Comparison of ENCODE assay signal across 8 cellular contexts in the genomic region with DNA sequence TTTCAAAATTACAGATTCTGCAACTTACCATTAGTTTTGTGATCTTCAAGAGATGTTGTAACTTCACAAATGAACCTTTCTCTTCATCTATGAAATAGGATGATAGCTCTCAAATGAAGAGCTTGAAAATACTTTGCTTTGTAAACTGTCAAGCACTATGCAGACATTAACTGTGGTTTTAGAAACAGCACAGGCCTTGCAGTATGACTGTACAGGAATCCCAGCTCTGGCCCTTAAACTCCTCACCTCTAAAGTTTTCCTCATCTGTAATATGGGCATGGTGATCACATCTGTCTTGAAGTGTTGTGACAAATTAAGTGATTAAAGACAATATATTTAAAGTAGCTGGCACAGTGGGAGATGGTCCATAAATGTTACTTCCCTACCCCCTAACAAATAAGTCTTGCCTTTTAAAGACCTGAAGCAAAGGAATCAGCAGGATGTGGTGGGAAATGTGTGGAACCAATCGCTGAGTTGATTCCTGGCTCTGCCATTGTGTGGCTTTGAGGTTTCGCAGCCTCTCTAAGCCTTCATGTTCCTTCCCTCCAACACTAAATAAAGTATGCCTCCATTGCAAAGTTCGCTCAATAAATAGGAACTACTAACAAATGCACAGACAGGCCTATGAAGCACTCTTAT. TPM values are rescaled to one million over a fixed set of nuclear protein-coding genes. Genes with fewer than 3 reads are reported as not detected.
DNase-seq lines count a peak whose midpoint lies in the region; ATAC-seq, FAIRE-seq and TF ChIP-seq lines count a peak whose summit lies in the region.

No MANE protein-coding gene starts in this region.

- H3K27me3 Mint-ChIP-seq in MCF 10A (ENCODE audit: insufficient read depth, unreplicated experiment), result no peaks in the 10 kb centered on the region
- H3K27me3 Mint-ChIP-seq in activated B cell treated with CpG ODN at 0.5 μM for 24 hours, result no peaks in the 10 kb centered on the region

- no peaks in the 10 kb centered on the region for H3K79me2 ChIP-seq in HepG2 (ENCODE audit: insufficient read depth, low read length)

- ATAC-seq in activated B cell treated with CpG ODN at 0.5 μM for 24 hours (ENCODE audit: low read depth), result peak; percentile 1
- no peak for ATAC-seq in HepG2
- no peak for ATAC-seq in upper lobe of right lung
- no peak for ATAC-seq in GM18519 (IDR thresholded peaks at IDR 0.05; ENCODE audit: low FRiP score, unreplicated experiment)
- no peak for ATAC-seq in GM21360 (IDR thresholded peaks at IDR 0.05; ENCODE audit: unreplicated experiment)

- H3K9me3 Mint-ChIP-seq in MCF 10A (ENCODE audit: unreplicated experiment) (no peaks in the 10 kb centered on the region), activated B cell treated with CpG ODN at 0.5 μM for 24 hours (no peaks in the 10 kb centered on the region)

- in situ Hi-C loops in HepG2 (cut with HindIII; ENCODE audit: extremely low pct_ligation_motif_present, low pct_unique_long_range_greater_than_20kb), result no loop called here

- H3K36me3 ChIP-seq in breast epithelium, result no peaks in the 10 kb centered on the region
- H3K36me3 ChIP-seq in HepG2 (replicated peaks in 1 of 2; ENCODE audit: control insufficient read depth in 1 of 2, insufficient read depth in 2 of 2, low read length in 2 of 2), result no peaks in the 10 kb centered on the region
- no peaks in the 10 kb centered on the region for H3K36me3 ChIP-seq in upper lobe of right lung

- H3K9me3 ChIP-seq in breast epithelium, result no peaks in the 10 kb centered on the region
- no peaks in the 10 kb centered on the region for H3K9me3 ChIP-seq in HepG2 (ENCODE audit: low read length)
- no peaks in the 10 kb centered on the region for H3K9me3 ChIP-seq in upper lobe of right lung

- no peaks in the 10 kb centered on the region for H3K27me3 ChIP-seq in breast epithelium
- no peaks in the 10 kb centered on the region for H3K27me3 ChIP-seq in HepG2 (ENCODE audit: control insufficient read depth in 1 of 2, insufficient read depth in 2 of 2, low read length in 2 of 2)
- no peaks in the 10 kb centered on the region for H3K27me3 ChIP-seq in upper lobe of right lung

- H3K4me2 ChIP-seq in HepG2 (ENCODE audit: low read depth, low read length), result peak overlapping the region; percentile 44; the same call in 1 of the 2 replicates

- TF ChIP-seq CTCF in breast epithelium (IDR thresholded peaks at IDR 0.05) (no peak), MCF 10A (IDR thresholded peaks at IDR 0.05; ENCODE audit: unreplicated experiment) (no peak), activated B cell treated with CpG ODN at 0.5 μM for 24 hours (IDR thresholded peaks at IDR 0.05) (no peak), HepG2 (CRISPR knock-in tag; IDR thresholded peaks at IDR 0.05) (no peak), upper lobe of right lung (IDR thresholded peaks at IDR 0.05) (no peak)

- BruUV-seq in MCF 10A (replicated peaks; lab: Mats Ljungman, UMichigan), result no TSS peak
- BruUV-seq in HepG2 (replicated peaks; lab: Mats Ljungman, UMichigan), result no TSS peak

- no peak for TF ChIP-seq EP300 in HepG2 (IDR thresholded peaks at IDR 0.05; ENCODE audit: low read depth in 2 of 2, low read length in 2 of 2)
- TF ChIP-seq EP300 in HepG2 (CRISPR knock-in tag; IDR thresholded peaks at IDR 0.05; ENCODE audit: borderline replicate concordance), result no peak

- DNase-seq in breast epithelium (ENCODE audit: low spot score in 2 of 2) (no peak), MCF 10A (ENCODE audit: unreplicated experiment) (no peak), activated B cell treated with CpG ODN at 0.5 μM for 24 hours (no peak), HepG2 (ENCODE audit: low spot score) (no peak), upper lobe of right lung (no peak), NCI-H526 treated with DMSO at 0.1 percent for 48 hours (lab: John Stamatoyannopoulos, UW) (no peak)

- H3K4me1 Mint-ChIP-seq in MCF 10A (ENCODE audit: insufficient read depth, unreplicated experiment) (peaks cover 11% of the 10 kb centered on the region), activated B cell treated with CpG ODN at 0.5 μM for 24 hours (peaks cover 59% of the 10 kb centered on the region)

- 89% methylated on average over 3 of the region's 3 CpGs for WGBS in HepG2 (ENCODE audit: low lambda C conversion rate)

- FAIRE-seq in HepG2 (lab: Jason Lieb, UNC), result no peak

- CTCF ChIA-PET in MCF 10A (lab: Yijun Ruan, JAX), result interaction anchor here (0.6 to 6.8 kb wide), 5 partner anchors 8 to 61 kb away, joined by 3 to 77 read pairs (median 5); no protein-coding TSS in a partner anchor
- CTCF ChIA-PET in activated B cell treated with CpG ODN at 0.5 μM for 24 hours (lab: Charles Lee), result interaction anchor here (1.2 to 5.2 kb wide), 6 partner anchors 9 to 129 kb away, joined by 4 to 31 read pairs (median 6); a partner anchor contains a TSS
- CTCF ChIA-PET in HepG2 (lab: Yijun Ruan, JAX; ENCODE audit: low intra/inter-chr PET ratio, low total read pairs), result no interaction called here

- H3K27ac ChIP-seq in breast epithelium (peak overlapping the region; percentile 87 to 93), HepG2 (ENCODE audit: extremely low read length, insufficient read depth, low read length) (no peak overlapping the region), upper lobe of right lung (peak overlapping the region; percentile 98)

- no peak overlapping the region for H2AFZ ChIP-seq in HepG2 (ENCODE audit: low read length)

- H3K4me3 ChIP-seq in breast epithelium (peak overlapping the region; percentile 43 to 59 (median 48)), HepG2 (replicated peaks in 1 of 3; ENCODE audit: insufficient read depth in 1 of 3, low read depth in 2 of 3, low read length in 3 of 3) (no peak overlapping the region), upper lobe of right lung (peak overlapping the region; percentile 51)

- peaks cover 0 to 5% of the 10 kb centered on the region in 2 donors for H3K4me1 ChIP-seq in breast epithelium
- peaks cover 38% of the 10 kb centered on the region for H3K4me1 ChIP-seq in HepG2 (ENCODE audit: insufficient read depth, low read length)
- peaks cover 50% of the 10 kb centered on the region for H3K4me1 ChIP-seq in upper lobe of right lung

- TF ChIP-seq POLR2A in breast epithelium (IDR thresholded peaks at IDR 0.05) (no peak), HepG2 (IDR thresholded peaks at IDR 0.05; ENCODE audit: insufficient read depth in 1 of 2, low read depth in 2 of 2, low read length in 2 of 2) (no peak)

- intact Hi-C loops in breast epithelium (cut with DNase I; ENCODE audit: low total_unique reads), result no loop called here
- intact Hi-C loops in MCF 10A (cut with micrococcal nuclease), result no loop called here
- intact Hi-C loops in activated B cell treated with CpG ODN at 0.5 μM for 24 hours (cut with micrococcal nuclease), result loop anchor here (1.0 kb wide), 1 partner anchor 13 kb away; no protein-coding TSS in a partner anchor
- intact Hi-C loops in HepG2 (cut with micrococcal nuclease; ENCODE audit: unreplicated experiment), result no loop called here
- intact Hi-C loops in upper lobe of right lung (cut with DNase I), result no loop called here

- no peak for TF ChIP-seq RAD21 in HepG2 (CRISPR knock-in tag; IDR thresholded peaks at IDR 0.05)

- H3K36me3 Mint-ChIP-seq in MCF 10A (ENCODE audit: insufficient read depth, unreplicated experiment) (no peaks in the 10 kb centered on the region), activated B cell treated with CpG ODN at 0.5 μM for 24 hours (ENCODE audit: low read depth) (no peaks in the 10 kb centered on the region)

- H3K9ac ChIP-seq in HepG2 (ENCODE audit: insufficient read depth, low read depth, low read length), result 0 out of 2 replicates have a peak overlapping the region, but pooled peaks have one; percentile 19

- H3K4me3 Mint-ChIP-seq in MCF 10A (ENCODE audit: unreplicated experiment) (no peak overlapping the region), activated B cell treated with CpG ODN at 0.5 μM for 24 hours (peak overlapping the region; percentile 89)

- POLR2A ChIA-PET in MCF 10A (lab: Yijun Ruan, JAX) (interaction anchor here (2.5 to 2.6 kb wide), 2 partner anchors 9 to 11 kb away, joined by 12 to 16 read pairs; no protein-coding TSS in a partner anchor), activated B cell treated with CpG ODN at 0.5 μM for 24 hours (lab: Charles Lee) (interaction anchor here (0.5 to 10.4 kb wide), 23 partner anchors 9 to 1226 kb away, joined by 3 to 235 read pairs (median 8); a partner anchor contains a TSS), HepG2 (lab: Yijun Ruan, JAX) (interaction anchor here (1.0 to 1.4 kb wide), 2 partner anchors 11 to 12 kb away, joined by 4 to 5 read pairs; no protein-coding TSS in a partner anchor)

- H4K20me1 ChIP-seq in HepG2 (ENCODE audit: insufficient read depth, low read length), result no peaks in the 10 kb centered on the region

- H3K27ac Mint-ChIP-seq in MCF 10A (ENCODE audit: low read depth, unreplicated experiment) (no peak overlapping the region), activated B cell treated with CpG ODN at 0.5 μM for 24 hours (peak overlapping the region; percentile 91)

TF ChIP-seq in HepG2, 621 proteins besides CTCF, POLR2A, EP300 and RAD21 (continues in another document):
- TF ChIP-seq KAT7 (CRISPR knock-in tag; IDR thresholded peaks at IDR 0.05; ENCODE audit: borderline replicate concordance), result no peak

RNA-seq across cellular contexts. Expression of a gene that starts 5.5 kb away (rescaled TPM):
- total RNA-seq in breast epithelium (100 to 1,000 TPM; 225 to 271 (median 252) TPM), MCF 10A (2022) (196 and 220 TPM in 2 replicates), activated B cell treated with CpG ODN at 0.5 μM for 24 hours (249 and 275 TPM in 2 replicates), HepG2 (2016; rRNA removed; fragmentation: Illumina TruSeq; extraction: Trizol) (225 and 284 TPM in 2 replicates), upper lobe of right lung (244 TPM)
- total RNA-seq in HepG2 (2016; cell fraction: cytosol; rRNA removed; fragmentation: Illumina TruSeq; extraction: Trizol; ENCODE audit: low read depth), result 369 and 408 TPM in 2 replicates
- total RNA-seq in HepG2 (2016; cell fraction: insoluble cytoplasmic fraction; rRNA removed; fragmentation: Illumina TruSeq; extraction: Trizol), result 221 and 292 TPM in 2 replicates
- total RNA-seq in HepG2 (2016; cell fraction: membrane; rRNA removed; fragmentation: Illumina TruSeq; extraction: Trizol), result 422 and 446 TPM in 2 replicates
- total RNA-seq in HepG2 (2016; cell fraction: nucleus; rRNA removed; fragmentation: Illumina TruSeq; extraction: Trizol), result 70.1 and 106 TPM in 2 replicates
- polyA plus RNA-seq in HepG2 (2011; rRNA removed), result 133 and 173 TPM in 2 replicates
- polyA plus RNA-seq in HepG2 (2011; cell fraction: cytosol; rRNA removed), result 32.3 and 61.4 TPM in 2 replicates
- 11.8 and 23.9 TPM in 2 replicates for polyA plus RNA-seq in HepG2 (2011; cell fraction: nucleus; rRNA removed)
- polyA plus RNA-seq in HepG2 (2012), result 117 and 164 TPM in 2 replicates
- polyA plus RNA-seq in HepG2 (2016; cell fraction: cytosol; fragmentation: Illumina TruSeq; extraction: Trizol; ENCODE audit: low read depth), result 182 and 192 TPM in 2 replicates
- polyA plus RNA-seq in HepG2 (2016; cell fraction: insoluble cytoplasmic fraction; fragmentation: Illumina TruSeq; extraction: Trizol; ENCODE audit: low read depth), result 288 and 291 TPM in 2 replicates
- polyA plus RNA-seq in HepG2 (2016; cell fraction: membrane; fragmentation: Illumina TruSeq; extraction: Trizol; ENCODE audit: low read depth), result 288 and 296 TPM in 2 replicates
- polyA plus RNA-seq in HepG2 (2016; cell fraction: nucleus; fragmentation: Illumina TruSeq; extraction: Trizol; ENCODE audit: insufficient read depth, low read depth), result 121 and 131 TPM in 2 replicates
- 228 and 834 TPM in 2 replicates for polyA minus RNA-seq in HepG2 (2011; rRNA and poly(A)+ RNA removed; ENCODE audit: low replicate concordance)
- 120 and 150 TPM in 2 replicates for polyA minus RNA-seq in HepG2 (2011; cell fraction: cytosol; rRNA and poly(A)+ RNA removed)
- polyA minus RNA-seq in HepG2 (2011; cell fraction: nucleus; rRNA and poly(A)+ RNA removed), result 43.0 and 80.8 TPM in 2 replicates

Comparison
In these comparisons a context has a peak if more than half of its experiments do, and no peak if none do; other contexts are left out.
1. H3K4me3 ChIP-seq: peak in breast epithelium (3 of 3) and upper lobe of right lung (single experiment); none in HepG2 (0 of 3).